ENCODE assay signal across 8 cellular contexts in the genomic region with DNA sequence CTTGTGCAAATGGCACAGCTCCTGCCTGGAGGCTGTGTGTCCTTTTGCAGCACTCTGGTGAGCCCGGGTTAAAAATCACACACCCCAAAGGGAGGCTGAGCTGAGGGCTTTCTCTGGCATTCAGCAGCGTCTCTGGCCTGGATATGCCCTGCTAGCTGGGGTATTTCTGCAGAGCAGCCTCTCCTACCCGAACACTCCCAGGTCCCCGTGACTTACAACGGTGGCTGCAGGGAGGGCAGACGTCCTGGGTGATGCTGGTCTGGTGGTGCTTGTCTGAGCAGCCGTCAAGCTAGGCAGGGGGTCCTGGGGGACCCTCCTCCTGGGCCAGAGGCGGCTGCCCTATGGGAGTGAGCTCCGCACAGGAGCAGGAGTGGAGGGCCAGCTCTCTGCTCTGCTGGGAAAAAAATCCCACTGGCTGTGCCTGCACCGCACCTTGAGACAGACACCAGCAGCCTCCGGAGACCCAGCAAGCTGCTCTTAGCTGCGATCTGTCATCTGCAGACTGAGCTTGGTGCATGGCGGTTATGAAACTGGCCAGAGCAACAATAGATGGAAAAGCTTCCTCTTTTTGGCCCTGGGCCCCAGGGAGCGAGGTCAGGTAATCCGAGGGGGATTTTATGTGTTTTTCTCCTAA.
DNase-seq lines count a peak whose midpoint lies in the region; ATAC-seq and TF ChIP-seq lines count a peak whose summit lies in the region.

No MANE protein-coding gene starts in this region.

- no peaks in the 10 kb centered on the region for H3K27me3 Mint-ChIP-seq in stimulated activated memory B cell treated with anti-CD40 and anti-IgM and Interleukin-4, amounts not matched to agents 10 μg/mL and 1 μg/mL and 100 μg/mL, for 72 hours

- DNase-seq in KBM-7 = peak; percentile 89
- peak; percentile 31 for DNase-seq in central memory CD4-positive, alpha-beta T cell
- no peak for DNase-seq in NCI-H1092 (lab: John Stamatoyannopoulos, UW)
- DNase-seq in GM20000 (ENCODE audit: low spot score) = no peak
- DNase-seq in EL = no peak

- ATAC-seq in GM18511 (IDR thresholded peaks at IDR 0.05; ENCODE audit: unreplicated experiment) = peak; percentile 69
- peak; percentile 61 for ATAC-seq in GM21717 (IDR thresholded peaks at IDR 0.05; ENCODE audit: unreplicated experiment)
- peak; percentile 88 for ATAC-seq in stimulated activated memory B cell treated with anti-CD40 and anti-IgM and Interleukin-4, amounts not matched to agents 10 μg/mL and 1 μg/mL and 100 μg/mL, for 72 hours

- peaks cover 69% of the 10 kb centered on the region for H3K4me1 Mint-ChIP-seq in stimulated activated memory B cell treated with anti-CD40 and anti-IgM and Interleukin-4, amounts not matched to agents 10 μg/mL and 1 μg/mL and 100 μg/mL, for 72 hours

- TF ChIP-seq CTCF in GM20000 (IDR thresholded peaks at IDR 0.05; ENCODE audit: extremely low read depth, missing control alignments) = no peak

- peak overlapping the region; percentile 92 for H3K4me3 Mint-ChIP-seq in stimulated activated memory B cell treated with anti-CD40 and anti-IgM and Interleukin-4, amounts not matched to agents 10 μg/mL and 1 μg/mL and 100 μg/mL, for 72 hours

- peaks cover 6% of the 10 kb centered on the region for H3K9me3 Mint-ChIP-seq in stimulated activated memory B cell treated with anti-CD40 and anti-IgM and Interleukin-4, amounts not matched to agents 10 μg/mL and 1 μg/mL and 100 μg/mL, for 72 hours

- peak overlapping the region; percentile 96 for H3K27ac Mint-ChIP-seq in stimulated activated memory B cell treated with anti-CD40 and anti-IgM and Interleukin-4, amounts not matched to agents 10 μg/mL and 1 μg/mL and 100 μg/mL, for 72 hours

- H3K36me3 Mint-ChIP-seq in stimulated activated memory B cell treated with anti-CD40 and anti-IgM and Interleukin-4, amounts not matched to agents 10 μg/mL and 1 μg/mL and 100 μg/mL, for 72 hours = peaks cover 47% of the 10 kb centered on the region

- in situ Hi-C loops in KBM-7 (cut with MboI; ENCODE audit: low pct_unique_long_range_greater_than_20kb, low sequenced_read_pairs) = no loop called here

Comparison
In these comparisons a context has a peak if more than half of its experiments do, and no peak if none do; other contexts are left out.
1. DNase-seq: peak in KBM-7 (single experiment) and central memory CD4-positive, alpha-beta T cell (single experiment); none in NCI-H1092 (single experiment), GM20000 (single experiment) and EL (single experiment).
2. Peak in every context shown above with its lines, with median percentiles within 50 percentile points of each other: ATAC-seq.